Comparison of ENCODE assay signal across 19 cellular contexts in genomic region chr16:31676731-31677130, GRCh38.
DNase-seq lines count a peak whose midpoint lies in the region; ATAC-seq and TF ChIP-seq lines count a peak whose summit lies in the region.
"Had no signal": no experiment of that assay in that cellular context is flagged by ENCODE, and none has a peak within 500 bp of the region (broad histone marks: within the 10 kb centered on the region; RNA-seq: fewer than 3 reads in every experiment).

No MANE protein-coding gene starts in this region.

- H3K9me2 ChIP-seq in Loucy (replicated peaks; ENCODE audit: low read depth, low read length), result no peaks in the 10 kb centered on the region

- intact Hi-C loops in activated CD4-positive, alpha-beta T cell treated with anti-CD3 and anti-CD28 coated beads, Interleukin-2, amount 10 ng/mL, durations not matched to agents 24 days and 14 days (cut with micrococcal nuclease), result loop anchor here (10.0 kb wide), 1 partner anchor 48 kb away; no protein-coding TSS in a partner anchor

- H3K4me2 ChIP-seq in Loucy (ENCODE audit: low read depth, low read length, poor library complexity, severe bottlenecking), result peak overlapping the region; percentile 63

- no peaks in the 10 kb centered on the region for H4K20me1 ChIP-seq in Loucy (ENCODE audit: insufficient read depth, low read length, poor library complexity, severe bottlenecking)

- H3K9me3 ChIP-seq in Loucy (ENCODE audit: insufficient read depth, low read depth, low read length), result no peaks in the 10 kb centered on the region
- H3K9me3 ChIP-seq: BE2C had no signal

- H3K4me1 Mint-ChIP-seq in activated CD4-positive, alpha-beta T cell treated with anti-CD3 and anti-CD28 coated beads, Interleukin-2, amount 10 ng/mL, durations not matched to agents 24 days and 14 days, result peaks cover 12% of the 10 kb centered on the region
- peaks cover 5% of the 10 kb centered on the region for H3K4me1 Mint-ChIP-seq in activated naive CD8-positive, alpha-beta T cell treated with anti-CD3 and anti-CD28 coated beads, Interleukin-2, amount 10 ng/mL, durations not matched to agents 7 days and 5 days
- H3K4me1 Mint-ChIP-seq in activated naive CD8-positive, alpha-beta T cell treated with anti-CD3 and anti-CD28 coated beads, Interleukin-2, amount 50 U/mL, for 24 hours, result peaks cover 7% of the 10 kb centered on the region
- peaks cover 9% of the 10 kb centered on the region for H3K4me1 Mint-ChIP-seq in activated CD8-positive, alpha-beta T cell treated with anti-CD3 and anti-CD28 coated beads, Interleukin-2, amount 10 ng/mL, durations not matched to agents 7 days and 5 days (ENCODE audit: low read depth)
- H3K4me1 Mint-ChIP-seq: CD14-positive monocyte, H9 had no signal

- no peak overlapping the region for H3K9ac ChIP-seq in Loucy (ENCODE audit: low read depth, low read length, poor library complexity, severe bottlenecking)

- CTCF ChIA-PET in activated CD8-positive, alpha-beta T cell treated with anti-CD3 and anti-CD28 coated beads, Interleukin-2, amount 10 ng/mL, durations not matched to agents 7 days and 5 days (lab: Charles Lee), result no interaction called here

- peaks cover 50% of the 10 kb centered on the region for H3K9me3 Mint-ChIP-seq in activated CD4-positive, alpha-beta T cell treated with anti-CD3 and anti-CD28 coated beads, Interleukin-2, amount 10 ng/mL, durations not matched to agents 24 days and 14 days
- H3K9me3 Mint-ChIP-seq in activated naive CD8-positive, alpha-beta T cell treated with anti-CD3 and anti-CD28 coated beads, Interleukin-2, amount 10 ng/mL, durations not matched to agents 7 days and 5 days, result peaks cover 21% of the 10 kb centered on the region
- peaks cover 5% of the 10 kb centered on the region for H3K9me3 Mint-ChIP-seq in activated naive CD8-positive, alpha-beta T cell treated with anti-CD3 and anti-CD28 coated beads, Interleukin-2, amount 50 U/mL, for 24 hours
- peaks cover 24% of the 10 kb centered on the region for H3K9me3 Mint-ChIP-seq in activated CD8-positive, alpha-beta T cell treated with anti-CD3 and anti-CD28 coated beads, Interleukin-2, amount 10 ng/mL, durations not matched to agents 7 days and 5 days (ENCODE audit: insufficient read depth)

- H2AFZ ChIP-seq in Loucy (ENCODE audit: low read length), result peak overlapping the region; percentile 62; the same call in 1 of the 2 replicates

- no peaks in the 10 kb centered on the region for H3K36me3 ChIP-seq in Loucy (ENCODE audit: insufficient read depth, low read length)
- H3K36me3 ChIP-seq: BE2C had no signal

- H3K27me3 ChIP-seq in Loucy (ENCODE audit: insufficient read depth, low read length, poor library complexity, severe bottlenecking), result no peaks in the 10 kb centered on the region
- H3K27me3 ChIP-seq: BE2C had no signal

- no peak for DNase-seq in activated CD4-positive, alpha-beta T cell treated with anti-CD3 and anti-CD28 coated beads, Interleukin-2, amount 10 ng/mL, durations not matched to agents 24 days and 14 days
- no peak for DNase-seq in activated CD4-positive, alpha-beta T cell treated with anti-CD3 and anti-CD28 coated beads for 4 hours
- DNase-seq in activated naive CD8-positive, alpha-beta T cell treated with anti-CD3 and anti-CD28 coated beads, Interleukin-2, amount 10 ng/mL, durations not matched to agents 7 days and 5 days, result no peak
- no peak for DNase-seq in activated naive CD8-positive, alpha-beta T cell treated with anti-CD3 and anti-CD28 coated beads, Interleukin-2, amount 50 U/mL, for 24 hours
- no peak for DNase-seq in activated CD8-positive, alpha-beta T cell treated with anti-CD3 and anti-CD28 coated beads, Interleukin-2, amount 10 ng/mL, durations not matched to agents 7 days and 5 days
- DNase-seq in NCI-H1092 (lab: John Stamatoyannopoulos, UW), result no peak
- DNase-seq in GF-D8 (lab: John Stamatoyannopoulos, UW), result no peak
- DNase-seq: BE2C; CD8-positive, alpha-beta T cell; COR-L47; DMS153; DMS79 treated with DMSO at 0.1 percent for 48 hours; EL; GDM1; GOT3; H9 had no signal

- H3K27me3 Mint-ChIP-seq in activated CD4-positive, alpha-beta T cell treated with anti-CD3 and anti-CD28 coated beads, Interleukin-2, amount 10 ng/mL, durations not matched to agents 24 days and 14 days, result no peaks in the 10 kb centered on the region
- no peaks in the 10 kb centered on the region for H3K27me3 Mint-ChIP-seq in activated naive CD8-positive, alpha-beta T cell treated with anti-CD3 and anti-CD28 coated beads, Interleukin-2, amount 10 ng/mL, durations not matched to agents 7 days and 5 days
- no peaks in the 10 kb centered on the region for H3K27me3 Mint-ChIP-seq in activated naive CD8-positive, alpha-beta T cell treated with anti-CD3 and anti-CD28 coated beads, Interleukin-2, amount 50 U/mL, for 24 hours
- peaks cover 2% of the 10 kb centered on the region for H3K27me3 Mint-ChIP-seq in activated CD8-positive, alpha-beta T cell treated with anti-CD3 and anti-CD28 coated beads, Interleukin-2, amount 10 ng/mL, durations not matched to agents 7 days and 5 days (ENCODE audit: low read depth)

- H3K36me3 Mint-ChIP-seq in activated CD4-positive, alpha-beta T cell treated with anti-CD3 and anti-CD28 coated beads, Interleukin-2, amount 10 ng/mL, durations not matched to agents 24 days and 14 days (ENCODE audit: low read depth), result peaks cover 2% of the 10 kb centered on the region
- H3K36me3 Mint-ChIP-seq in activated naive CD8-positive, alpha-beta T cell treated with anti-CD3 and anti-CD28 coated beads, Interleukin-2, amount 10 ng/mL, durations not matched to agents 7 days and 5 days, result peaks cover 5% of the 10 kb centered on the region
- H3K36me3 Mint-ChIP-seq in activated naive CD8-positive, alpha-beta T cell treated with anti-CD3 and anti-CD28 coated beads, Interleukin-2, amount 50 U/mL, for 24 hours (ENCODE audit: low read depth), result no peaks in the 10 kb centered on the region
- H3K36me3 Mint-ChIP-seq in activated CD8-positive, alpha-beta T cell treated with anti-CD3 and anti-CD28 coated beads, Interleukin-2, amount 10 ng/mL, durations not matched to agents 7 days and 5 days (ENCODE audit: low read depth), result peaks cover 14% of the 10 kb centered on the region
- H3K36me3 Mint-ChIP-seq: CD14-positive monocyte; CD8-positive, alpha-beta T cell had no signal

- peak overlapping the region; percentile 14 for H3K4me3 Mint-ChIP-seq in activated CD4-positive, alpha-beta T cell treated with anti-CD3 and anti-CD28 coated beads, Interleukin-2, amount 10 ng/mL, durations not matched to agents 24 days and 14 days
- peak overlapping the region; percentile 51 for H3K4me3 Mint-ChIP-seq in activated naive CD8-positive, alpha-beta T cell treated with anti-CD3 and anti-CD28 coated beads, Interleukin-2, amount 10 ng/mL, durations not matched to agents 7 days and 5 days
- no peak overlapping the region for H3K4me3 Mint-ChIP-seq in activated naive CD8-positive, alpha-beta T cell treated with anti-CD3 and anti-CD28 coated beads, Interleukin-2, amount 50 U/mL, for 24 hours
- H3K4me3 Mint-ChIP-seq in activated CD8-positive, alpha-beta T cell treated with anti-CD3 and anti-CD28 coated beads, Interleukin-2, amount 10 ng/mL, durations not matched to agents 7 days and 5 days, result no peak overlapping the region
- H3K4me3 Mint-ChIP-seq: CD14-positive monocyte; CD8-positive, alpha-beta T cell; H9 had no signal

- ATAC-seq in activated naive CD8-positive, alpha-beta T cell treated with anti-CD3 and anti-CD28 coated beads, Interleukin-2, amount 10 ng/mL, durations not matched to agents 7 days and 5 days (ENCODE audit: low read depth), result no peak
- no peak for ATAC-seq in activated naive CD8-positive, alpha-beta T cell treated with anti-CD3 and anti-CD28 coated beads, Interleukin-2, amount 50 U/mL, for 24 hours
- no peak for ATAC-seq in activated CD8-positive, alpha-beta T cell treated with anti-CD3 and anti-CD28 coated beads, Interleukin-2, amount 10 ng/mL, durations not matched to agents 7 days and 5 days
- ATAC-seq: CD8-positive, alpha-beta T cell; HepG2 had no signal

- H3K79me2 ChIP-seq in Loucy (ENCODE audit: insufficient read depth, low read length), result no peaks in the 10 kb centered on the region

- POLR2A ChIA-PET in activated naive CD8-positive, alpha-beta T cell treated with anti-CD3 and anti-CD28 coated beads, Interleukin-2, amount 10 ng/mL, durations not matched to agents 7 days and 5 days (lab: Charles Lee), result interaction anchor here (1.4 kb wide), 1 partner anchor 19 kb away, joined by 4 read pairs; no protein-coding TSS in a partner anchor
- POLR2A ChIA-PET in activated CD8-positive, alpha-beta T cell treated with anti-CD3 and anti-CD28 coated beads, Interleukin-2, amount 10 ng/mL, durations not matched to agents 7 days and 5 days (lab: Charles Lee), result no interaction called here

- H3K27ac Mint-ChIP-seq in activated CD4-positive, alpha-beta T cell treated with anti-CD3 and anti-CD28 coated beads, Interleukin-2, amount 10 ng/mL, durations not matched to agents 24 days and 14 days, result no peak overlapping the region
- H3K27ac Mint-ChIP-seq in activated naive CD8-positive, alpha-beta T cell treated with anti-CD3 and anti-CD28 coated beads, Interleukin-2, amount 10 ng/mL, durations not matched to agents 7 days and 5 days, result peak overlapping the region; percentile 50
- H3K27ac Mint-ChIP-seq in activated naive CD8-positive, alpha-beta T cell treated with anti-CD3 and anti-CD28 coated beads, Interleukin-2, amount 50 U/mL, for 24 hours, result no peak overlapping the region
- H3K27ac Mint-ChIP-seq in activated CD8-positive, alpha-beta T cell treated with anti-CD3 and anti-CD28 coated beads, Interleukin-2, amount 10 ng/mL, durations not matched to agents 7 days and 5 days, result peak overlapping the region; percentile 56
- H3K27ac Mint-ChIP-seq: CD14-positive monocyte; CD8-positive, alpha-beta T cell; H9 had no signal

- peaks cover 45% of the 10 kb centered on the region for H3K4me1 ChIP-seq in Loucy (ENCODE audit: insufficient read depth, low read length, poor library complexity, severe bottlenecking)
- H3K4me1 ChIP-seq: BE2C had no signal

- peaks cover 6% of the 10 kb centered on the region; the same call in 1 of the 2 replicates for H3F3A ChIP-seq in Loucy (ENCODE audit: low read depth)

- no peak overlapping the region for H3K4me3 ChIP-seq in Loucy (ENCODE audit: low read length, poor library complexity, severe bottlenecking)

- TF ChIP-seq CTCF in Loucy (conservative IDR thresholded peaks at IDR 0.05; ENCODE audit: low read length), result no peak

Comparison
In these comparisons a context has a peak if more than half of its experiments do, and no peak if none do; other contexts are left out.
1. H3K27ac Mint-ChIP-seq: peak in activated naive CD8-positive, alpha-beta T cell treated with anti-CD3 and anti-CD28 coated beads, Interleukin-2, amount 10 ng/mL, durations not matched to agents 7 days and 5 days (single experiment) and activated CD8-positive, alpha-beta T cell treated with anti-CD3 and anti-CD28 coated beads, Interleukin-2, amount 10 ng/mL, durations not matched to agents 7 days and 5 days (single experiment); none in activated CD4-positive, alpha-beta T cell treated with anti-CD3 and anti-CD28 coated beads, Interleukin-2, amount 10 ng/mL, durations not matched to agents 24 days and 14 days (single experiment) and activated naive CD8-positive, alpha-beta T cell treated with anti-CD3 and anti-CD28 coated beads, Interleukin-2, amount 50 U/mL, for 24 hours (single experiment).
2. H3K4me3 Mint-ChIP-seq: peak in activated CD4-positive, alpha-beta T cell treated with anti-CD3 and anti-CD28 coated beads, Interleukin-2, amount 10 ng/mL, durations not matched to agents 24 days and 14 days (single experiment) and activated naive CD8-positive, alpha-beta T cell treated with anti-CD3 and anti-CD28 coated beads, Interleukin-2, amount 10 ng/mL, durations not matched to agents 7 days and 5 days (single experiment); none in activated naive CD8-positive, alpha-beta T cell treated with anti-CD3 and anti-CD28 coated beads, Interleukin-2, amount 50 U/mL, for 24 hours (single experiment) and activated CD8-positive, alpha-beta T cell treated with anti-CD3 and anti-CD28 coated beads, Interleukin-2, amount 10 ng/mL, durations not matched to agents 7 days and 5 days (single experiment).